Comparison of ENCODE assay signal across 24 cellular contexts in genomic region chr3:118077332-118077731, GRCh38.
"Had no signal": no experiment of that assay in that cellular context is flagged by ENCODE, and none has a peak within 500 bp of the region (broad histone marks: within the 10 kb centered on the region; RNA-seq: fewer than 3 reads in every experiment).

No MANE protein-coding gene starts in this region.

- H3K27ac ChIP-seq: PC-9, Peyer's patch, SJCRH30 had no signal

- H3K4me2 ChIP-seq: PC-9 had no signal

- H3K4me1 ChIP-seq: Peyer's patch, SJCRH30 had no signal

- H3K9me3 ChIP-seq: Peyer's patch, SJCRH30 had no signal

- DNase-seq: Karpas-422, KG1, MM.1S, NCI-H1092, NCI-H1105 treated with DMSO at 0.1 percent for 48 hours, NCI-H1417 treated with DMSO at 0.1 percent for 48 hours, NCI-H146, NCI-H187, NCI-H2029, NCI-H2081 treated with DMSO at 0.1 percent for 48 hours, NCI-H2171, NCI-H226, NCI-H446, NCI-H510A, NCI-H524 treated with DMSO at 0.1 percent for 48 hours, NCI-H69, NCI-H774, PC-9, Peyer's patch, SHP77 treated with DMSO at 0.1 percent for 48 hours, SJCRH30, T-helper 1 cell had no signal

- ATAC-seq: Right ventricle myocardium inferior, SK-N-SH treated with all-trans-retinoic acid at 6 μM for 48 hours had no signal

- H2AFZ ChIP-seq: PC-9 had no signal

- H3K36me3 ChIP-seq: Peyer's patch, SJCRH30 had no signal

- H3K4me3 ChIP-seq: PC-9, Peyer's patch, SJCRH30 had no signal
